Comparison of ENCODE assay signal across 9 cellular contexts in the genomic region with DNA sequence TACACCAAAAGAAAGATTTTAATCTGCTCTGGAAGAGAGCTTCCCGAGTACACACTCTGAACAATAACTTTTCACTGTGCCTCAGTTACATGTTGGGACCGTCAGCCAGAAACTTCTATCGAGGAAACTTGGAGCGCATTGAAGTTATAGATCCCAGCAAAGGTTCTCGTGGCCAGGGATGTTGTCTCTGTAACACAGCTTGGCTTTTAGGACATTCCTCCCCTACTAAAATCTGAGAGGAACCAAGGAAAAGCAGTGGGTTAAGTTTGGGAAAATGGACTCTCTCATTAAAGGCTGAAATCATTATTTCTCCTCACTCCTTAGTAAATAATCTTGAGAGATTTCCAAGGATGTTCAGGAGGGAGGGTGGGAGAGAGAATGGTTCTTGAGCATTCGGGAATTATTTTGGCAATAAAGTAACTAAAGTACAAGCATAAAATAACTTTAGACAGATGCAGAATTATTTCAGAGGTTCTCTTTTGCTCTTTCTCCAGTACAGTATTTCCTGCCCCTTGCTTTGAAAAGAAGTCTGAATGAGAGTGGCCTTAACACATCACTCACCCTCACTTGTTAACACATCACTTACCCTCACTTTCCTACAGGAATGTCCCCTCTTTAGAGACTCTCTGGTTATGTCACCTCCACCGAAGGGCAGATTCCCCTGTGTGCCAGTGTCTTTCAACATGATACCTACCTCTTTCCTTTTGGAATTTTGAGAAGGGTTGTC. TPM values are rescaled to one million over a fixed set of nuclear protein-coding genes. Genes with fewer than 3 reads are reported as not detected.
A peak's percentile ranks its signal among the peaks of the same experiment; 100 is the strongest.
DNase-seq lines count a peak whose midpoint lies in the region; TF ChIP-seq lines count a peak whose summit lies in the region.
"Had no signal": no experiment of that assay in that cellular context is flagged by ENCODE, and none has a peak within 500 bp of the region (broad histone marks: within the 10 kb centered on the region; RNA-seq: fewer than 3 reads in every experiment).

No MANE protein-coding gene starts in this region.

- intact Hi-C loops in Caco-2 (cut with micrococcal nuclease; ENCODE audit: unreplicated experiment), result no loop called here
- intact Hi-C loops in dorsolateral prefrontal cortex (cut with DNase I), result loop anchor here (5.0 to 10.0 kb wide), 3 partner anchors 42 to 194 kb away; no protein-coding TSS in a partner anchor

- no TSS peak for BruUV-seq in Caco-2 (replicated peaks; lab: Mats Ljungman, UMichigan)

- H3K27ac ChIP-seq in dorsolateral prefrontal cortex (peak overlapping the region; percentile 53 to 99 (median 96)), neural progenitor cell (no peak overlapping the region)

- CTCF ChIA-PET in Caco-2 (lab: Charles Lee), result no interaction called here

- H3K27ac Mint-ChIP-seq in Caco-2 (ENCODE audit: unreplicated experiment) (no peak overlapping the region), neural progenitor cell (no peak overlapping the region)

- H3K9me3 Mint-ChIP-seq in Caco-2 (ENCODE audit: unreplicated experiment), result no peaks in the 10 kb centered on the region
- peaks cover 3% of the 10 kb centered on the region for H3K9me3 Mint-ChIP-seq in neural progenitor cell

- H3K36me3 Mint-ChIP-seq in Caco-2 (ENCODE audit: insufficient read depth, unreplicated experiment), result peaks cover 8% of the 10 kb centered on the region
- peaks cover 6% of the 10 kb centered on the region for H3K36me3 Mint-ChIP-seq in neural progenitor cell

- H3K4me1 Mint-ChIP-seq in Caco-2 (ENCODE audit: low read depth, unreplicated experiment) (no peaks in the 10 kb centered on the region), neural progenitor cell (peaks cover 53% of the 10 kb centered on the region)

- TF ChIP-seq CTCF in Caco-2 (IDR thresholded peaks at IDR 0.05; ENCODE audit: insufficient read depth in 1 of 2, low read depth in 1 of 2, low read length in 1 of 2, severe bottlenecking in 1 of 2, unreplicated experiment in 1 of 2) (no peak), dorsolateral prefrontal cortex (IDR thresholded peaks at IDR 0.05 in 54 of 56, conservative IDR thresholded peaks at IDR 0.05 in 2 of 56; ENCODE audit: low read depth in 1 of 56, partially characterized antibody in 56 of 56) (no peak), neural progenitor cell (IDR thresholded peaks at IDR 0.05) (no peak)

- no peak overlapping the region for H3K9ac ChIP-seq in neural progenitor cell

- no peaks in the 10 kb centered on the region for H3K9me3 ChIP-seq in Caco-2
- no peaks in the 10 kb centered on the region for H3K9me3 ChIP-seq in neural progenitor cell (ENCODE audit: low read depth)

- peak overlapping the region; percentile 51 for H3K4me3 Mint-ChIP-seq in Caco-2 (ENCODE audit: unreplicated experiment)
- peak overlapping the region; percentile 90 for H3K4me3 Mint-ChIP-seq in neural progenitor cell

- H3K4me3 ChIP-seq in Caco-2 (ENCODE audit: low read depth, low read length), result no peak overlapping the region
- peak overlapping the region in 58 of 59 donors; percentile 2 to 97 (median 83) for H3K4me3 ChIP-seq in dorsolateral prefrontal cortex
- H3K4me3 ChIP-seq in neural progenitor cell, result no peak overlapping the region

- H3K27me3 Mint-ChIP-seq in Caco-2 (ENCODE audit: insufficient read depth, unreplicated experiment) (peaks cover 3% of the 10 kb centered on the region), neural progenitor cell (ENCODE audit: insufficient read depth, low read depth) (peaks cover 34% of the 10 kb centered on the region)

- no peak overlapping the region for H2AFZ ChIP-seq in neural progenitor cell (replicated peaks)

- no peak for DNase-seq in Caco-2
- DNase-seq in NAMALWA (ENCODE audit: low spot score), result peak; percentile 53
- DNase-seq in dorsolateral prefrontal cortex, result no peak
- DNase-seq in neural progenitor cell (ENCODE audit: low spot score), result no peak
- DNase-seq in SW 1271 (lab: John Stamatoyannopoulos, UW), result no peak
- no peak for DNase-seq in NCI-H1436 treated with DMSO at 0.1 percent for 48 hours (lab: John Stamatoyannopoulos, UW)
- no peak for DNase-seq in ureter (ENCODE audit: low spot score)
- no peak for DNase-seq in NCI-H1436 (lab: John Stamatoyannopoulos, UW)
- DNase-seq: SIG-M5 had no signal

- H3F3A ChIP-seq in neural progenitor cell (ENCODE audit: low read depth), result peaks cover 65% of the 10 kb centered on the region

- POLR2A ChIA-PET in Caco-2 (lab: Charles Lee), result no interaction called here

- H4K20me1 ChIP-seq in neural progenitor cell (ENCODE audit: low read depth), result peaks cover 46% of the 10 kb centered on the region

- no peaks in the 10 kb centered on the region for H3K4me1 ChIP-seq in Caco-2
- H3K4me1 ChIP-seq in neural progenitor cell, result peaks cover 20% of the 10 kb centered on the region

- no peaks in the 10 kb centered on the region for H3K79me2 ChIP-seq in neural progenitor cell (ENCODE audit: low read depth)

- H3K4me2 ChIP-seq in neural progenitor cell, result no peak overlapping the region

- H3K36me3 ChIP-seq in Caco-2 (ENCODE audit: control insufficient read depth, insufficient read depth, low read length) (no peaks in the 10 kb centered on the region), neural progenitor cell (no peaks in the 10 kb centered on the region)

- H3K27me3 ChIP-seq in Caco-2 (replicated peaks; ENCODE audit: control insufficient read depth, insufficient read depth, low read length) (no peaks in the 10 kb centered on the region), dorsolateral prefrontal cortex (no peaks in the 10 kb centered on the region), neural progenitor cell (peaks cover 91% of the 10 kb centered on the region)

RNA-seq across cellular contexts. Expression of a gene that starts 1.8 kb away (rescaled TPM):
- total RNA-seq in Caco-2 (2022), result 1.4 and 2.3 TPM in 2 replicates
- 100 to 1,000 TPM in 40 of 120 experiments, 10 to 100 TPM in 80; 63.0 to 203 (median 91.8) TPM for total RNA-seq in dorsolateral prefrontal cortex
- 1.7 and 5.3 TPM in 2 replicates for total RNA-seq in neural progenitor cell (ENCODE audit: low replicate concordance)
- 132 TPM for total RNA-seq in ureter

Comparison
In these comparisons a context has a peak if more than half of its experiments do, and no peak if none do; other contexts are left out.
1. H3K4me3 ChIP-seq: peak in dorsolateral prefrontal cortex (58 of 59); none in Caco-2 (single experiment) and neural progenitor cell (single experiment).
2. RNA of a gene that starts 1.8 kb away (total RNA-seq): 132 TPM in ureter (single experiment) and 63.0 to 203 TPM in dorsolateral prefrontal cortex; 1.7 to 5.3 TPM in neural progenitor cell and 1.4 to 2.3 TPM in Caco-2; every median in the first group is over 10 times any median in the second.